8 cellular contexts compared by ENCODE assay signal in genomic region chr2:96022701-96023522, GRCh38. TPM values are rescaled to one million over a fixed set of nuclear protein-coding genes. Genes with fewer than 3 reads are reported as not detected.
DNase-seq lines count a peak whose midpoint lies in the region; ATAC-seq and TF ChIP-seq lines count a peak whose summit lies in the region.
"Not testable (repeated sequence)": the region's sequence is repeated elsewhere in the genome, so short reads cannot be mapped to it uniquely, and the experiment has no call there.

No MANE protein-coding gene starts in this region.

- not testable (repeated sequence) for H3K4me3 Mint-ChIP-seq in activated CD4-positive, alpha-beta T cell treated with anti-CD3 and anti-CD28 coated beads, Interleukin-2, amount 10 ng/mL, durations not matched to agents 7 days and 5 days; MCF 10A (ENCODE audit: unreplicated experiment); stimulated activated effector memory CD8-positive, alpha-beta T cell treated with anti-CD3 and anti-CD28 coated beads, Interleukin-12 subunit alpha, Interleukin-12 subunit beta, amount 100 ng/mL, for 72 hours

- H3K27ac Mint-ChIP-seq in activated CD4-positive, alpha-beta T cell treated with anti-CD3 and anti-CD28 coated beads, Interleukin-2, amount 10 ng/mL, durations not matched to agents 7 days and 5 days; MCF 10A (ENCODE audit: low read depth, unreplicated experiment); stimulated activated effector memory CD8-positive, alpha-beta T cell treated with anti-CD3 and anti-CD28 coated beads, Interleukin-12 subunit alpha, Interleukin-12 subunit beta, amount 100 ng/mL, for 72 hours: not testable (repeated sequence)

- H3K27ac ChIP-seq in KMS-11, parathyroid adenoma: not testable (repeated sequence)

- not testable (repeated sequence) for H3K9me3 Mint-ChIP-seq in activated CD4-positive, alpha-beta T cell treated with anti-CD3 and anti-CD28 coated beads, Interleukin-2, amount 10 ng/mL, durations not matched to agents 7 days and 5 days; MCF 10A (ENCODE audit: unreplicated experiment); stimulated activated effector memory CD8-positive, alpha-beta T cell treated with anti-CD3 and anti-CD28 coated beads, Interleukin-12 subunit alpha, Interleukin-12 subunit beta, amount 100 ng/mL, for 72 hours

- not testable (repeated sequence) for H4K20me1 ChIP-seq in KMS-11 (ENCODE audit: insufficient read depth)

- H3K27me3 ChIP-seq in KMS-11 (ENCODE audit: insufficient read depth, low read depth); parathyroid adenoma (ENCODE audit: control insufficient read depth, insufficient read depth, low read length): not testable (repeated sequence)

- not testable (repeated sequence) for H3K36me3 ChIP-seq in KMS-11 (ENCODE audit: insufficient read depth); parathyroid adenoma (ENCODE audit: control insufficient read depth, insufficient read depth, low read length)

- not testable (repeated sequence) for H3K9me3 ChIP-seq in parathyroid adenoma (ENCODE audit: control insufficient read depth, low read length)

- not testable (repeated sequence) for H3K9ac ChIP-seq in KMS-11, parathyroid adenoma

- not testable (repeated sequence) for H3K27me3 Mint-ChIP-seq in activated CD4-positive, alpha-beta T cell treated with anti-CD3 and anti-CD28 coated beads, Interleukin-2, amount 10 ng/mL, durations not matched to agents 7 days and 5 days; MCF 10A (ENCODE audit: insufficient read depth, unreplicated experiment)

- CTCF ChIA-PET in activated CD4-positive, alpha-beta T cell treated with anti-CD3 and anti-CD28 coated beads, Interleukin-2, amount 10 ng/mL, durations not matched to agents 7 days and 5 days (lab: Charles Lee) = interaction anchor here (0.8 to 1.9 kb wide), 14 partner anchors 9 to 242 kb away, joined by 3 to 11 read pairs (median 4); partner anchors contain the start of genes ADRA2B and ASTL
- CTCF ChIA-PET in MCF 10A (lab: Yijun Ruan, JAX) = interaction anchor here (0.6 to 5.1 kb wide), 37 partner anchors 8 to 543 kb away, joined by 3 to 54 read pairs (median 3); partner anchors contain the start of gene ADRA2B

- not testable (repeated sequence) for H3K4me1 Mint-ChIP-seq in activated CD4-positive, alpha-beta T cell treated with anti-CD3 and anti-CD28 coated beads, Interleukin-2, amount 10 ng/mL, durations not matched to agents 7 days and 5 days; MCF 10A (ENCODE audit: insufficient read depth, unreplicated experiment); stimulated activated effector memory CD8-positive, alpha-beta T cell treated with anti-CD3 and anti-CD28 coated beads, Interleukin-12 subunit alpha, Interleukin-12 subunit beta, amount 100 ng/mL, for 72 hours

- not testable (repeated sequence) for BruUV-seq in MCF 10A (replicated peaks; lab: Mats Ljungman, UMichigan)

- not testable (repeated sequence) for H3K4me1 ChIP-seq in KMS-11 (ENCODE audit: low read depth, poor library complexity, severe bottlenecking); parathyroid adenoma

- intact Hi-C loops in MCF 10A (cut with micrococcal nuclease) = loop anchor here (10.0 kb wide), 1 partner anchor 152 kb away; no protein-coding TSS in a partner anchor
- intact Hi-C loops in left cardiac atrium (cut with DNase I) = not testable (repeated sequence)

- H3K4me3 ChIP-seq in KMS-11 (IDR thresholded peaks at IDR 0.05; ENCODE audit: insufficient read depth, low read depth, low read length); parathyroid adenoma (ENCODE audit: low read depth, low read length): not testable (repeated sequence)

- POLR2A ChIA-PET in activated CD4-positive, alpha-beta T cell treated with anti-CD3 and anti-CD28 coated beads, Interleukin-2, amount 10 ng/mL, durations not matched to agents 7 days and 5 days (lab: Charles Lee) = not testable (repeated sequence)
- POLR2A ChIA-PET in MCF 10A (lab: Yijun Ruan, JAX) = interaction anchor here (0.7 to 1.6 kb wide), 2 partner anchors 185 to 237 kb away, joined by 3 to 5 read pairs; partner anchors contain the start of gene STARD7

- peak; percentile 61 for TF ChIP-seq CTCF in KMS-11 (conservative IDR thresholded peaks at IDR 0.05; ENCODE audit: low read depth, low read length)
- peak; percentile 89 for TF ChIP-seq CTCF in MCF 10A (IDR thresholded peaks at IDR 0.05; ENCODE audit: unreplicated experiment)
- peak; percentile 84 for TF ChIP-seq CTCF in parathyroid adenoma (IDR thresholded peaks at IDR 0.05)

- not testable (repeated sequence) for H3K4me2 ChIP-seq in KMS-11; parathyroid adenoma (ENCODE audit: low read length)

- not testable (repeated sequence) for H2AFZ ChIP-seq in KMS-11 (ENCODE audit: low read depth); parathyroid adenoma

- DNase-seq in D341Med (ENCODE audit: low spot score) (peak; percentile 73), H4 (ENCODE audit: low spot score) (peak; percentile 73), MCF 10A (ENCODE audit: unreplicated experiment) (peak; percentile 76), left cardiac atrium (peak; percentile 86)
- peak; percentile 83 for DNase-seq in activated CD4-positive, alpha-beta T cell treated with anti-CD3 and anti-CD28 coated beads, Interleukin-2, amount 10 ng/mL, durations not matched to agents 7 days and 5 days
- DNase-seq in stimulated activated effector memory CD8-positive, alpha-beta T cell treated with anti-CD3 and anti-CD28 coated beads, Interleukin-12 subunit alpha, Interleukin-12 subunit beta, amount 100 ng/mL, for 72 hours (ENCODE audit: low spot score in 2 of 2) = peak; percentile 60 to 85

- not testable (repeated sequence) for H3K36me3 Mint-ChIP-seq in activated CD4-positive, alpha-beta T cell treated with anti-CD3 and anti-CD28 coated beads, Interleukin-2, amount 10 ng/mL, durations not matched to agents 7 days and 5 days (ENCODE audit: low read depth); MCF 10A (ENCODE audit: insufficient read depth, unreplicated experiment); stimulated activated effector memory CD8-positive, alpha-beta T cell treated with anti-CD3 and anti-CD28 coated beads, Interleukin-12 subunit alpha, Interleukin-12 subunit beta, amount 100 ng/mL, for 72 hours

- ATAC-seq in left cardiac atrium = peak; percentile 90
- peak; percentile 81 for ATAC-seq in stimulated activated effector memory CD8-positive, alpha-beta T cell treated with anti-CD3 and anti-CD28 coated beads, Interleukin-12 subunit alpha, Interleukin-12 subunit beta, amount 100 ng/mL, for 72 hours

- not testable (repeated sequence) for H3K79me2 ChIP-seq in KMS-11 (ENCODE audit: insufficient read depth, low read depth); parathyroid adenoma

RNA-seq across cellular contexts. Expression of gene GPAT2, which starts 11.8 kb away (rescaled TPM):
- total RNA-seq in H4 (2014; rRNA removed; shearing (Covaris generic)) = not detected in 2 replicates
- 1 to 10 TPM; 3.3 to 5.3 TPM for total RNA-seq in activated CD4-positive, alpha-beta T cell treated with anti-CD3 and anti-CD28 coated beads, Interleukin-2, amount 10 ng/mL, durations not matched to agents 7 days and 5 days
- not detected in 2 replicates for total RNA-seq in MCF 10A (2022)
- total RNA-seq in left cardiac atrium = 1 to 10 TPM; 6.8 to 8.3 TPM

RNA-seq across cellular contexts. Expression of gene ANKRD36C, which starts 31.3 kb away (rescaled TPM):
- 1.4 and 2.5 TPM in 2 replicates for total RNA-seq in H4 (2014; rRNA removed; shearing (Covaris generic))
- 10 to 100 TPM; 76.0 to 81.1 TPM for total RNA-seq in activated CD4-positive, alpha-beta T cell treated with anti-CD3 and anti-CD28 coated beads, Interleukin-2, amount 10 ng/mL, durations not matched to agents 7 days and 5 days
- total RNA-seq in MCF 10A (2022) = 14.5 TPM in 2 replicates
- 10 to 100 TPM in 1 of 2 donors, 1 to 10 TPM in 1; 9.7 to 11.1 TPM for total RNA-seq in left cardiac atrium
